19 cellular contexts compared by ENCODE assay signal in genomic region chr6:159955945-159956361, GRCh38. TPM values are rescaled to one million over a fixed set of nuclear protein-coding genes. Genes with fewer than 3 reads are reported as not detected.
DNase-seq lines count a peak whose midpoint lies in the region; ATAC-seq and TF ChIP-seq lines count a peak whose summit lies in the region.
"Had no signal": no experiment of that assay in that cellular context is flagged by ENCODE, and none has a peak within 500 bp of the region (broad histone marks: within the 10 kb centered on the region; RNA-seq: fewer than 3 reads in every experiment).

No MANE protein-coding gene starts in this region.

- intact Hi-C loops in CD4-positive, alpha-beta T cell (cut with DNase I, micrococcal nuclease) = no loop called here
- intact Hi-C loops in dendritic cell treated with granulocyte-macrophage colony-stimulating factor and Interleukin-4, amounts not matched to agents 40 ng/mL and 50 ng/mL, for 4 days (cut with micrococcal nuclease) = no loop called here
- intact Hi-C loops in left colon (cut with DNase I, micrococcal nuclease) = no loop called here

- no peaks in the 10 kb centered on the region for H3K9me3 Mint-ChIP-seq in CD4-positive, alpha-beta T cell
- H3K9me3 Mint-ChIP-seq in WTC11 = peaks cover 3% of the 10 kb centered on the region; the same call in 1 of the 2 replicates
- peaks cover 10% of the 10 kb centered on the region for H3K9me3 Mint-ChIP-seq in dendritic cell treated with granulocyte-macrophage colony-stimulating factor and Interleukin-4, amounts not matched to agents 40 ng/mL and 50 ng/mL, for 4 days
- H3K9me3 Mint-ChIP-seq: CD8-positive, alpha-beta T cell had no signal

- no peak overlapping the region for H3K4me3 Mint-ChIP-seq in CD4-positive, alpha-beta T cell
- no peak overlapping the region for H3K4me3 Mint-ChIP-seq in WTC11
- no peak overlapping the region for H3K4me3 Mint-ChIP-seq in dendritic cell treated with granulocyte-macrophage colony-stimulating factor and Interleukin-4, amounts not matched to agents 40 ng/mL and 50 ng/mL, for 4 days
- H3K4me3 Mint-ChIP-seq: CD8-positive, alpha-beta T cell; IgD-negative memory B cell had no signal

- H3K27ac Mint-ChIP-seq in CD4-positive, alpha-beta T cell = no peak overlapping the region
- H3K27ac Mint-ChIP-seq in WTC11 = no peak overlapping the region
- peak overlapping the region; percentile 62 for H3K27ac Mint-ChIP-seq in dendritic cell treated with granulocyte-macrophage colony-stimulating factor and Interleukin-4, amounts not matched to agents 40 ng/mL and 50 ng/mL, for 4 days
- H3K27ac Mint-ChIP-seq: CD8-positive, alpha-beta T cell; IgD-negative memory B cell had no signal

- no peaks in the 10 kb centered on the region for H3K36me3 ChIP-seq in neutrophil
- H3K36me3 ChIP-seq: HAP-1 had no signal

- DNase-seq in CD4-positive, alpha-beta T cell = no peak
- DNase-seq in WTC11 (ENCODE audit: low spot score) (no peak), left colon (no peak)
- DNase-seq in effector CD4-positive, alpha-beta T cell = no peak
- DNase-seq: ACHN; Calu3; CD8-positive, alpha-beta T cell; DMS79 treated with DMSO at 0.1 percent for 48 hours; GF-D8; GM23248; KG1 had no signal

- H3K36me3 Mint-ChIP-seq in CD4-positive, alpha-beta T cell (ENCODE audit: low read depth) = no peaks in the 10 kb centered on the region
- no peaks in the 10 kb centered on the region for H3K36me3 Mint-ChIP-seq in WTC11
- H3K36me3 Mint-ChIP-seq in dendritic cell treated with granulocyte-macrophage colony-stimulating factor and Interleukin-4, amounts not matched to agents 40 ng/mL and 50 ng/mL, for 4 days (ENCODE audit: low read depth) = peaks cover 5% of the 10 kb centered on the region
- H3K36me3 Mint-ChIP-seq: CD8-positive, alpha-beta T cell had no signal

- no peaks in the 10 kb centered on the region for H3K9me3 ChIP-seq in CD4-positive, alpha-beta T cell (ENCODE audit: control insufficient read depth, low read length)
- H3K9me3 ChIP-seq in neutrophil = no peaks in the 10 kb centered on the region
- H3K9me3 ChIP-seq: HAP-1 had no signal

- no peak overlapping the region for H3K4me3 ChIP-seq in neutrophil (ENCODE audit: low read depth in 1 of 2, low read length in 1 of 2)
- H3K4me3 ChIP-seq: GM12878, GM23248, HAP-1 had no signal

- peak; percentile 18 for TF ChIP-seq CTCF in CD4-positive, alpha-beta T cell (IDR thresholded peaks at IDR 0.05)
- no peak for TF ChIP-seq CTCF in WTC11 (IDR thresholded peaks at IDR 0.05)
- no peak for TF ChIP-seq CTCF in neutrophil (IDR thresholded peaks at IDR 0.05)

- H3K27me3 Mint-ChIP-seq in CD4-positive, alpha-beta T cell = no peaks in the 10 kb centered on the region
- peaks cover 6% of the 10 kb centered on the region for H3K27me3 Mint-ChIP-seq in WTC11 (ENCODE audit: low read depth)
- H3K27me3 Mint-ChIP-seq in dendritic cell treated with granulocyte-macrophage colony-stimulating factor and Interleukin-4, amounts not matched to agents 40 ng/mL and 50 ng/mL, for 4 days = peaks cover 3% of the 10 kb centered on the region

- POLR2A ChIA-PET in CD4-positive, alpha-beta T cell (lab: Charles Lee) = no interaction called here
- POLR2A ChIA-PET in WTC11 (lab: Charles Lee) = no interaction called here

- no peak overlapping the region for H3K27ac ChIP-seq in CD4-positive, alpha-beta T cell (ENCODE audit: low read depth, low read length)
- H3K27ac ChIP-seq in neutrophil = peak overlapping the region; percentile 95
- H3K27ac ChIP-seq: C4-2B, GM23248 had no signal

- CTCF ChIA-PET in CD4-positive, alpha-beta T cell (lab: Charles Lee) = no interaction called here
- CTCF ChIA-PET in WTC11 (lab: Charles Lee) = no interaction called here

- no peaks in the 10 kb centered on the region for H3K4me1 Mint-ChIP-seq in CD4-positive, alpha-beta T cell (ENCODE audit: low read depth)
- H3K4me1 Mint-ChIP-seq in WTC11 = peaks cover 16% of the 10 kb centered on the region
- H3K4me1 Mint-ChIP-seq in dendritic cell treated with granulocyte-macrophage colony-stimulating factor and Interleukin-4, amounts not matched to agents 40 ng/mL and 50 ng/mL, for 4 days (ENCODE audit: low read depth) = peaks cover 74% of the 10 kb centered on the region

- no peaks in the 10 kb centered on the region for H3K27me3 ChIP-seq in CD4-positive, alpha-beta T cell (ENCODE audit: control insufficient read depth, insufficient read depth, low read length)
- no peaks in the 10 kb centered on the region for H3K27me3 ChIP-seq in neutrophil

- H3K4me1 ChIP-seq in neutrophil (ENCODE audit: control insufficient read depth in 1 of 2, insufficient read depth in 1 of 2, low read depth in 1 of 2, low read length in 1 of 2) = peaks cover 91 to 96% of the 10 kb centered on the region in 2 experiments
- H3K4me1 ChIP-seq: HAP-1 had no signal

- ATAC-seq in CD4-positive, alpha-beta T cell (ENCODE audit: poor library complexity) = no peak
- no peak for ATAC-seq in WTC11
- ATAC-seq in activated CD4-positive, CD25-positive, alpha-beta regulatory T cell treated with anti-CD3 and anti-CD28 coated beads, Interleukin-2, amount 50 U/mL, for 24 hours = no peak
- ATAC-seq in GM19455 (IDR thresholded peaks at IDR 0.05; ENCODE audit: unreplicated experiment) = no peak
- ATAC-seq in left colon = no peak
- ATAC-seq: CD8-positive, alpha-beta T cell; GM12878 had no signal

TF ChIP-seq in WTC11, 78 proteins besides CTCF, POLR2A, EP300 and RAD21:
- TF ChIP-seq FOXP4 (CRISPR knock-in tag; IDR thresholded peaks at IDR 0.05) (no peak), ZNF512 (CRISPR knock-in tag; IDR thresholded peaks at IDR 0.05; ENCODE audit: borderline replicate concordance) (0 out of 2 replicates have a peak, but pooled peaks have one; percentile 49)

RNA-seq across cellular contexts. Expression of gene IGF2R, which starts 12.9 kb away (rescaled TPM):
- 10 to 100 TPM; 43.8 to 46.7 TPM for total RNA-seq in CD4-positive, alpha-beta T cell
- total RNA-seq in WTC11 (2021) (59.4 to 75.3 TPM (median 62.3 TPM) in 3 replicates), left colon (100 to 1,000 TPM in 1 of 2 donors, 10 to 100 TPM in 1; 97.3 to 100 TPM)
